ENCODE assay signal across 8 cellular contexts in genomic region chr2:239279508-239280295, GRCh38.
DNase-seq lines count a peak whose midpoint lies in the region; ATAC-seq and TF ChIP-seq lines count a peak whose summit lies in the region.

No MANE protein-coding gene starts in this region.

- peaks cover 12% of the 10 kb centered on the region for H3F3A ChIP-seq in smooth muscle cell (ENCODE audit: low read depth)

- H3K4me2 ChIP-seq in smooth muscle cell: peak overlapping the region; percentile 42

- H3K9ac ChIP-seq in smooth muscle cell (ENCODE audit: low read depth): peak overlapping the region; percentile 48

- H3K27me3 ChIP-seq in smooth muscle cell (ENCODE audit: low read depth): no peaks in the 10 kb centered on the region

- H2AFZ ChIP-seq in smooth muscle cell (ENCODE audit: low read depth): no peak overlapping the region

- DNase-seq in activated CD4-positive, CD25-positive, alpha-beta regulatory T cell treated with anti-CD3 and anti-CD28 coated beads, Interleukin-2, amount 50 U/mL, for 72 hours: peak; percentile 28
- no peak for DNase-seq in activated CD4-positive, CD25-positive, alpha-beta regulatory T cell (lab: John Stamatoyannopoulos, UW)
- peak; percentile 39 for DNase-seq in T1000 (lab: John Stamatoyannopoulos, UW)
- peak in 29 of 42 donors; percentile 0 to 41 (median 8) for DNase-seq in head of caudate nucleus
- DNase-seq in smooth muscle cell (lab: John Stamatoyannopoulos, UW; ENCODE audit: unreplicated experiment): no peak
- no peak for DNase-seq in cerebellar nuclear complex (lab: John Stamatoyannopoulos, UW)
- no peak for DNase-seq in stimulated activated CD8-positive, alpha-beta memory T cell treated with anti-CD3 and anti-CD28 coated beads, Interleukin-4, amount 100 ng/mL, for 48 hours

- no peaks in the 10 kb centered on the region for H3K36me3 ChIP-seq in smooth muscle cell (ENCODE audit: low read depth)

- H3K4me3 ChIP-seq in smooth muscle cell: no peak overlapping the region

- H4K20me1 ChIP-seq in smooth muscle cell (ENCODE audit: low read depth): peaks cover 1% of the 10 kb centered on the region

- peak overlapping the region; percentile 84 for H3K27ac ChIP-seq in smooth muscle cell (ENCODE audit: low read depth)

- no peak for TF ChIP-seq CTCF in smooth muscle cell (IDR thresholded peaks at IDR 0.05; ENCODE audit: borderline replicate concordance, insufficient read depth, poor library complexity, severe bottlenecking)

- no peaks in the 10 kb centered on the region for H3K9me3 ChIP-seq in smooth muscle cell (replicated peaks; ENCODE audit: low read depth)

- intact Hi-C loops in head of caudate nucleus (cut with DNase I): no loop called here

- no peak for ATAC-seq in HG02610 (IDR thresholded peaks at IDR 0.05; ENCODE audit: unreplicated experiment)

- peaks cover 18% of the 10 kb centered on the region for H3K4me1 ChIP-seq in smooth muscle cell (ENCODE audit: low read depth)

- 84% methylated on average over 20 of the region's 20 CpGs for WGBS in smooth muscle cell (ENCODE audit: low lambda C conversion rate)

- H3K79me2 ChIP-seq in smooth muscle cell (ENCODE audit: low read depth): peaks cover 37% of the 10 kb centered on the region

Comparison
In these comparisons a context has a peak if more than half of its experiments do, and no peak if none do; other contexts are left out.
1. DNase-seq: peak in activated CD4-positive, CD25-positive, alpha-beta regulatory T cell treated with anti-CD3 and anti-CD28 coated beads, Interleukin-2, amount 50 U/mL, for 72 hours (single experiment), T1000 (single experiment) and head of caudate nucleus (29 of 42); none in activated CD4-positive, CD25-positive, alpha-beta regulatory T cell (0 of 4), smooth muscle cell (single experiment), cerebellar nuclear complex (0 of 2) and stimulated activated CD8-positive, alpha-beta memory T cell treated with anti-CD3 and anti-CD28 coated beads, Interleukin-4, amount 100 ng/mL, for 48 hours (single experiment).